ENCODE assay signal across 32 cellular contexts in genomic region chr7:130124711-130125110, GRCh38.
"Had no signal": no experiment of that assay in that cellular context is flagged by ENCODE, and none has a peak within 500 bp of the region (broad histone marks: within the 10 kb centered on the region; RNA-seq: fewer than 3 reads in every experiment).

No MANE protein-coding gene starts in this region.

- H3K4me3 ChIP-seq: ascending aorta, cardiac muscle cell had no signal

- FAIRE-seq: bronchial epithelial cell, TTC549 had no signal

- H3K4me1 ChIP-seq: ascending aorta had no signal

- H3K9me3 ChIP-seq: ascending aorta had no signal

- H3K27me3 ChIP-seq: ascending aorta, cardiac muscle cell had no signal

- ATAC-seq: activated CD8-positive, alpha-beta T cell treated with anti-CD3 and anti-CD28 coated beads for 36 hours; activated naive CD8-positive, alpha-beta T cell treated with anti-CD3 and anti-CD28 coated beads, Interleukin-2, amount 50 U/mL, for 24 hours; activated T-cell treated with anti-CD3 and anti-CD28 coated beads, Interleukin-2, amount 50 U/mL, for 4 hours; activated T-cell treated with anti-CD3 and anti-CD28 coated beads, Interleukin-2, amount 50 U/mL, for 72 hours; activated T-helper 17 cell treated with anti-CD3 and anti-CD28 coated beads, Interleukin-2, amount 50 U/mL, for 72 hours had no signal

- DNase-seq: activated B cell treated with CpG ODN at 0.5 μM for 24 hours; activated CD4-positive, alpha-beta memory T cell treated with anti-CD3 and anti-CD28 coated beads for 36 hours; activated CD4-positive, alpha-beta T cell treated with anti-CD3 and anti-CD28 coated beads for 4 hours; activated CD4-positive, alpha-beta T cell treated with anti-CD3 and anti-CD28 coated beads, Interleukin-2, amount 10 ng/mL, durations not matched to agents 24 days and 14 days; activated CD4-positive, alpha-beta T cell treated with anti-CD3 and anti-CD28 coated beads, Interleukin-2, amount 50 U/mL, for 1 hour; activated CD4-positive, alpha-beta T cell treated with anti-CD3 and anti-CD28 coated beads, Interleukin-2, amount 50 U/mL, for 4 hours; activated CD4-positive, CD25-positive, alpha-beta regulatory T cell treated with anti-CD3 and anti-CD28 coated beads, Interleukin-2, amount 50 U/mL, for 72 hours; activated CD8-positive, alpha-beta memory T cell treated with anti-CD3 and anti-CD28 coated beads, Interleukin-2, amount 50 U/mL, for 4 hours; activated CD8-positive, alpha-beta T cell treated with anti-CD3 and anti-CD28 coated beads for 36 hours; activated effector memory CD4-positive, alpha-beta T cell treated with anti-CD3 and anti-CD28 coated beads, Interleukin-2, amount 50 U/mL, for 16 hours; activated gamma-delta T cell treated with Interleukin-2 at 50 U/mL for 16 hours; activated naive CD4-positive, alpha-beta T cell treated with anti-CD3 and anti-CD28 coated beads, Interleukin-2, amount 10 ng/mL, durations not matched to agents 7 days and 5 days; activated naive CD4-positive, alpha-beta T cell treated with Interleukin-2 at 50 U/mL for 16 hours; activated naive CD8-positive, alpha-beta T cell treated with anti-CD3 and anti-CD28 coated beads, Interleukin-2, amount 10 ng/mL, durations not matched to agents 7 days and 5 days; activated naive CD8-positive, alpha-beta T cell treated with anti-CD3 and anti-CD28 coated beads, Interleukin-2, amount 50 U/mL, for 24 hours; activated T-cell treated with anti-CD3 and anti-CD28 coated beads for 4 hours; activated T-cell treated with anti-CD3 and anti-CD28 coated beads, Interleukin-2, amount 50 U/mL, for 1 hour; activated T-cell treated with anti-CD3 and anti-CD28 coated beads, Interleukin-2, amount 50 U/mL, for 4 hours; activated T-cell treated with anti-CD3 and anti-CD28 coated beads, Interleukin-2, amount 50 U/mL, for 72 hours; amygdala; anterior cingulate cortex; caudate nucleus; cerebellar nuclear complex; T-helper 1 cell; T-helper 2 cell; T-helper 9 cell had no signal

- H3K27ac ChIP-seq: ascending aorta, cardiac muscle cell, VCaP had no signal
